In the genomic region with DNA sequence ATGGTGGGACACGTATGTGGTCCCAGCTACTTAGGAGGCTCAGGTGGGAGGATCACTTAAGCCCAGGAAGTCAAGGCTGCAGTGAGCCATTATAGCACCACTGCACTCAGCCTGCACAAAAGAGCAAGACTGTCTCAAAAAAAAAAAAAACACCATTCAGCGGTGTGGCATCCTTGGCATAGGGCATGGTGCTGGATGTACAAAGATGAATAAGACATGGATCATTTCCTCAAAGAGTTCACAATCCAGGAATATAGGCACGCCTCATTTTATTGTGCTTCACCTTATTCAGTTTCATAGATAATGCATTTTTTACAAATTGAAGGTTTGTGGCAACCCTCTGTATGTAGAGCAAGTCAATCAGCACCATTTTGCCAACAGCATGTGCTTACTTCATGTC, we compare ENCODE assay signal across 27 cellular contexts.
"Had no signal": no experiment of that assay in that cellular context is flagged by ENCODE, and none has a peak within 500 bp of the region (broad histone marks: within the 10 kb centered on the region; RNA-seq: fewer than 3 reads in every experiment).

No MANE protein-coding gene starts in this region.

- DNase-seq: hypothalamus; immature natural killer cell; kidney; left ventricle myocardium inferior; mesendoderm; naive B cell; natural killer cell; nephron progenitor cell; occipital lobe; right lobe of liver; stimulated activated CD4-positive, alpha-beta T cell treated with anti-CD3 and anti-CD28 coated beads, Interleukin-1b, Interleukin-23, amount 100 ng/mL, for 48 hours; stimulated activated CD4-positive, alpha-beta T cell treated with anti-CD3 and anti-CD28 coated beads, Interleukin-2, amount 100 ng/mL, for 48 hours; stimulated activated naive B cell treated with anti-CD40 and anti-IgM and Interleukin-4, amounts not matched to agents 10 μg/mL and 1 μg/mL and 100 μg/mL, for 72 hours; stimulated activated naive CD8-positive, alpha-beta T cell treated with anti-CD3 and anti-CD28 coated beads, Interleukin-15, Interleukin-2, amounts not matched to agents 100 U/mL and 50 U/mL, for 24 hours; stomach; testis; thyroid gland; transverse colon; upper lobe of left lung had no signal

- H3K27me3 ChIP-seq: neural progenitor cell, neutrophil, right atrium auricular region, right lobe of liver, stomach, testis, thyroid gland, transverse colon, upper lobe of left lung, vagina had no signal

- ATAC-seq: natural killer cell; right lobe of liver; stimulated activated naive B cell treated with anti-CD40 and anti-IgM and Interleukin-4, amounts not matched to agents 10 μg/mL and 1 μg/mL and 100 μg/mL, for 72 hours; stimulated activated naive CD8-positive, alpha-beta T cell treated with anti-CD3 and anti-CD28 coated beads, Interleukin-15, Interleukin-2, amounts not matched to agents 100 U/mL and 50 U/mL, for 24 hours had no signal

- H3K27ac ChIP-seq: left ventricle myocardium inferior, neural progenitor cell, neutrophil, parathyroid adenoma, right atrium auricular region, right lobe of liver, stomach, testis, thyroid gland, transverse colon, upper lobe of left lung, vagina had no signal

- H3K4me1 ChIP-seq: neural progenitor cell, parathyroid adenoma, right lobe of liver, testis had no signal

- H3K36me3 ChIP-seq: neural progenitor cell had no signal

- FAIRE-seq: islet of Langerhans, kidney had no signal

- H3K9me3 ChIP-seq: left ventricle myocardium inferior, neutrophil, right atrium auricular region, right lobe of liver, stomach, testis, thyroid gland, transverse colon, upper lobe of left lung, vagina had no signal

- H3K4me3 ChIP-seq: left ventricle myocardium inferior, lung, neural progenitor cell, right atrium auricular region, right lobe of liver, smooth muscle cell, stomach, testis, thyroid gland, transverse colon, upper lobe of left lung, vagina had no signal
